Comparison of ENCODE assay signal across 3 cellular contexts in genomic region chr18:65922103-65922502, GRCh38.
"Had no signal": no experiment of that assay in that cellular context is flagged by ENCODE, and none has a peak within 500 bp of the region (broad histone marks: within the 10 kb centered on the region; RNA-seq: fewer than 3 reads in every experiment).

No MANE protein-coding gene starts in this region.

- DNase-seq: GDM1, GF-D8 had no signal

- H3K4me3 ChIP-seq: GM12878 had no signal
